In genomic region chr13:99859178-99860177, GRCh38 we compare ENCODE assay signal across 9 cellular contexts.
DNase-seq lines count a peak whose midpoint lies in the region; ATAC-seq, FAIRE-seq and TF ChIP-seq lines count a peak whose summit lies in the region.
"Had no signal": no experiment of that assay in that cellular context is flagged by ENCODE, and none has a peak within 500 bp of the region (broad histone marks: within the 10 kb centered on the region; RNA-seq: fewer than 3 reads in every experiment).

No MANE protein-coding gene starts in this region.

- H3K9me3 Mint-ChIP-seq in activated CD4-positive, alpha-beta memory T cell treated with anti-CD3 and anti-CD28 coated beads, Interleukin-2, amount 10 ng/mL, durations not matched to agents 7 days and 5 days = no peaks in the 10 kb centered on the region

- peaks cover 48% of the 10 kb centered on the region for H3K27me3 Mint-ChIP-seq in activated CD4-positive, alpha-beta memory T cell treated with anti-CD3 and anti-CD28 coated beads, Interleukin-2, amount 10 ng/mL, durations not matched to agents 7 days and 5 days

- peak; percentile 94 for ATAC-seq in GM18520 (IDR thresholded peaks at IDR 0.05; ENCODE audit: unreplicated experiment)
- peak; percentile 87 for ATAC-seq in HG02759 (IDR thresholded peaks at IDR 0.05; ENCODE audit: unreplicated experiment)

- no peak overlapping the region for H3K27ac Mint-ChIP-seq in activated CD4-positive, alpha-beta memory T cell treated with anti-CD3 and anti-CD28 coated beads, Interleukin-2, amount 10 ng/mL, durations not matched to agents 7 days and 5 days

- DNase-seq in activated CD4-positive, alpha-beta memory T cell treated with anti-CD3 and anti-CD28 coated beads, Interleukin-2, amount 10 ng/mL, durations not matched to agents 7 days and 5 days = peak; percentile 63
- peak; percentile 41 for DNase-seq in stimulated activated CD4-positive, alpha-beta T cell treated with anti-CD3 and anti-CD28 coated beads, Interleukin-12 subunit alpha, Interleukin-12 subunit beta, amount 100 ng/mL, for 4 hours
- no peak for DNase-seq in mucosa of gallbladder (ENCODE audit: low spot score)
- no peak for DNase-seq in NCI-H1092 treated with DMSO at 0.1 percent for 48 hours (lab: John Stamatoyannopoulos, UW)
- no peak for DNase-seq in H54 (ENCODE audit: insufficient read length, low spot score)
- no peak for DNase-seq in SK-N-DZ (ENCODE audit: low spot score)

- POLR2A ChIA-PET in activated CD4-positive, alpha-beta memory T cell treated with anti-CD3 and anti-CD28 coated beads, Interleukin-2, amount 10 ng/mL, durations not matched to agents 7 days and 5 days (lab: Charles Lee) = no interaction called here

- no peak for FAIRE-seq in H54 (lab: Jason Lieb, UNC)
- FAIRE-seq: endothelial cell of umbilical vein had no signal

- peaks cover 16% of the 10 kb centered on the region for H3K4me1 Mint-ChIP-seq in activated CD4-positive, alpha-beta memory T cell treated with anti-CD3 and anti-CD28 coated beads, Interleukin-2, amount 10 ng/mL, durations not matched to agents 7 days and 5 days

- TF ChIP-seq POLR2A in H54 (IDR thresholded peaks at IDR 0.05; ENCODE audit: low read depth, low read length) = no peak

- no peaks in the 10 kb centered on the region for H3K36me3 Mint-ChIP-seq in activated CD4-positive, alpha-beta memory T cell treated with anti-CD3 and anti-CD28 coated beads, Interleukin-2, amount 10 ng/mL, durations not matched to agents 7 days and 5 days (ENCODE audit: low read depth)

- CTCF ChIA-PET in activated CD4-positive, alpha-beta memory T cell treated with anti-CD3 and anti-CD28 coated beads, Interleukin-2, amount 10 ng/mL, durations not matched to agents 7 days and 5 days (lab: Charles Lee) = no interaction called here

- H3K4me3 Mint-ChIP-seq in activated CD4-positive, alpha-beta memory T cell treated with anti-CD3 and anti-CD28 coated beads, Interleukin-2, amount 10 ng/mL, durations not matched to agents 7 days and 5 days = no peak overlapping the region

Comparison
In these comparisons a context has a peak if more than half of its experiments do, and no peak if none do; other contexts are left out.
1. DNase-seq: peak in activated CD4-positive, alpha-beta memory T cell treated with anti-CD3 and anti-CD28 coated beads, Interleukin-2, amount 10 ng/mL, durations not matched to agents 7 days and 5 days (single experiment) and stimulated activated CD4-positive, alpha-beta T cell treated with anti-CD3 and anti-CD28 coated beads, Interleukin-12 subunit alpha, Interleukin-12 subunit beta, amount 100 ng/mL, for 4 hours (single experiment); none in mucosa of gallbladder (single experiment), NCI-H1092 treated with DMSO at 0.1 percent for 48 hours (single experiment), H54 (single experiment) and SK-N-DZ (single experiment).